In the genomic region with DNA sequence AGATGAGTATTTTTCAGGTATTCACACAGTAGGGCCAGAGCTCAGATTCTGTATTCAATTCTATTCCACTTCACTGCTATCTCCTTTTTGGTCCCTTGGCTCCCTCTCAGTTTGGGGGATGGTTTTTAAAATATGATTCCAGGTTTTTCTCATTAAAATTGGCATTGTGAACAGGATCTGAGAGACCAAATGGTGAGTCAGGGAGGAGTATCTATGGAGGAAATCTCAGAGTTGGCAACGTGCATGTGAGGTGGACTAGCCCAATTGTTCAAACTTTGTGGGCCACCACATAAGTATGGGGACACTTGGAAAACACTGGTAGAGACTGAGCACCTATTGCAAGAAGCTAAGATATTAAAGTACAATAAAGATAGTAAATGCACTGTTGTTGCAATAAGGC, we compare ENCODE assay signal across 20 cellular contexts.
"Had no signal": no experiment of that assay in that cellular context is flagged by ENCODE, and none has a peak within 500 bp of the region (broad histone marks: within the 10 kb centered on the region; RNA-seq: fewer than 3 reads in every experiment).

No MANE protein-coding gene starts in this region.

- H3K4me1 Mint-ChIP-seq: mesothelial cell of epicardium; naive thymus-derived CD8-positive, alpha-beta T cell; stimulated activated memory B cell treated with anti-CD40 and anti-IgM and Interleukin-4, amounts not matched to agents 10 μg/mL and 1 μg/mL and 100 μg/mL, for 72 hours; WTC11 had no signal

- H3K9me3 Mint-ChIP-seq: mesothelial cell of epicardium; naive thymus-derived CD8-positive, alpha-beta T cell; stimulated activated memory B cell treated with anti-CD40 and anti-IgM and Interleukin-4, amounts not matched to agents 10 μg/mL and 1 μg/mL and 100 μg/mL, for 72 hours; WTC11 had no signal

- H3K4me1 ChIP-seq: colonic mucosa, esophagus squamous epithelium, left ventricle myocardium inferior, stomach, transverse colon, uterus had no signal

- H3K9me3 ChIP-seq: colonic mucosa, esophagus squamous epithelium, left ventricle myocardium inferior, ovary, transverse colon, uterus had no signal

- DNase-seq: activated T-cell treated with anti-CD3 and anti-CD28 coated beads, Interleukin-2, amount 50 U/mL, for 1 hour; colonic mucosa; esophagus squamous epithelium; foreskin melanocyte; hippocampal formation; left ventricle myocardium inferior; naive thymus-derived CD8-positive, alpha-beta T cell; ovary; right cardiac atrium; stimulated activated CD4-positive, alpha-beta T cell treated with anti-CD3 and anti-CD28 coated beads, Interleukin-1b, Interleukin-23, amount 100 ng/mL, for 48 hours; stomach; T-helper 1 cell; T-helper 9 cell; transverse colon; uterus had no signal

- H3K27me3 ChIP-seq: colonic mucosa, esophagus squamous epithelium, ovary, stomach, transverse colon, uterus had no signal

- H3K27ac ChIP-seq: colonic mucosa, esophagus squamous epithelium, left ventricle myocardium inferior, skin epidermis, stomach, transverse colon, uterus had no signal

- H3K4me3 Mint-ChIP-seq: activated naive CD8-positive, alpha-beta T cell; mesothelial cell of epicardium; naive thymus-derived CD8-positive, alpha-beta T cell; stimulated activated memory B cell treated with anti-CD40 and anti-IgM and Interleukin-4, amounts not matched to agents 10 μg/mL and 1 μg/mL and 100 μg/mL, for 72 hours; WTC11 had no signal

- H3K36me3 ChIP-seq: colonic mucosa, esophagus squamous epithelium, left ventricle myocardium inferior, ovary, stomach, transverse colon, uterus had no signal

- H3K27ac Mint-ChIP-seq: activated naive CD8-positive, alpha-beta T cell; mesothelial cell of epicardium; naive thymus-derived CD8-positive, alpha-beta T cell; stimulated activated memory B cell treated with anti-CD40 and anti-IgM and Interleukin-4, amounts not matched to agents 10 μg/mL and 1 μg/mL and 100 μg/mL, for 72 hours; WTC11 had no signal

- ATAC-seq: naive thymus-derived CD8-positive, alpha-beta T cell; right cardiac atrium; stimulated activated memory B cell treated with anti-CD40 and anti-IgM and Interleukin-4, amounts not matched to agents 10 μg/mL and 1 μg/mL and 100 μg/mL, for 72 hours; WTC11 had no signal

- H3K36me3 Mint-ChIP-seq: activated naive CD8-positive, alpha-beta T cell; mesothelial cell of epicardium; naive thymus-derived CD8-positive, alpha-beta T cell; stimulated activated memory B cell treated with anti-CD40 and anti-IgM and Interleukin-4, amounts not matched to agents 10 μg/mL and 1 μg/mL and 100 μg/mL, for 72 hours; WTC11 had no signal

- H3K4me3 ChIP-seq: colonic mucosa, esophagus squamous epithelium, left ventricle myocardium inferior, ovary, skin epidermis, stomach, transverse colon, uterus had no signal
